Comparison of ENCODE assay signal across 12 cellular contexts in genomic region chr4:163251204-163251603, GRCh38.
DNase-seq lines count a peak whose midpoint lies in the region; ATAC-seq and TF ChIP-seq lines count a peak whose summit lies in the region.
"Had no signal": no experiment of that assay in that cellular context is flagged by ENCODE, and none has a peak within 500 bp of the region (broad histone marks: within the 10 kb centered on the region; RNA-seq: fewer than 3 reads in every experiment).

No MANE protein-coding gene starts in this region.

- no peak overlapping the region for H3K4me3 ChIP-seq in GM12864 (ENCODE audit: low read depth, low read length)
- no peak overlapping the region for H3K4me3 ChIP-seq in mesenchymal stem cell (ENCODE audit: insufficient read depth in 1 of 2, low read depth in 1 of 2, low read length in 2 of 2)
- H3K4me3 ChIP-seq: dorsolateral prefrontal cortex had no signal

- H3K27me3 ChIP-seq in mesenchymal stem cell (ENCODE audit: control insufficient read depth in 1 of 2, insufficient read depth in 1 of 2, low read length in 2 of 2), result no peaks in the 10 kb centered on the region

- no peak overlapping the region for H3K9ac ChIP-seq in mesenchymal stem cell (ENCODE audit: low read length)

- no peak overlapping the region for H3K18ac ChIP-seq in mesenchymal stem cell (ENCODE audit: low read depth in 1 of 2, low read length in 2 of 2)

- peak; percentile 80 for ATAC-seq in SK-N-SH treated with all-trans-retinoic acid at 6 μM for 48 hours
- ATAC-seq: activated naive CD8-positive, alpha-beta T cell treated with anti-CD3 and anti-CD28 coated beads, Interleukin-2, amount 50 U/mL, for 24 hours; left colon; stimulated activated naive B cell treated with anti-CD40 and anti-IgM and Interleukin-4, amounts not matched to agents 10 μg/mL and 1 μg/mL and 100 μg/mL, for 72 hours had no signal

- H2BK120ac ChIP-seq in mesenchymal stem cell (ENCODE audit: low read depth, low read length), result no peak overlapping the region

- H3K4ac ChIP-seq in mesenchymal stem cell (ENCODE audit: low read depth in 1 of 2, low read length in 2 of 2), result no peak overlapping the region

- no peak overlapping the region for H3K14ac ChIP-seq in mesenchymal stem cell (ENCODE audit: low read length in 2 of 2)

- H3K36me3 ChIP-seq in mesenchymal stem cell (ENCODE audit: control insufficient read depth in 1 of 2, insufficient read depth in 2 of 2, low read depth in 1 of 2, low read length in 2 of 2), result no peaks in the 10 kb centered on the region

- in situ Hi-C loops in KBM-7 (cut with MboI; ENCODE audit: low pct_unique_long_range_greater_than_20kb, low sequenced_read_pairs), result no loop called here

- no peak overlapping the region for H4K8ac ChIP-seq in mesenchymal stem cell (ENCODE audit: low read length)

- no peak overlapping the region for H2BK5ac ChIP-seq in mesenchymal stem cell (ENCODE audit: low read depth, low read length, poor library complexity, severe bottlenecking)

- H3K79me1 ChIP-seq in mesenchymal stem cell (replicated peaks; ENCODE audit: low read length, poor library complexity, severe bottlenecking), result no peaks in the 10 kb centered on the region

- no peak overlapping the region for H2BK15ac ChIP-seq in mesenchymal stem cell (ENCODE audit: low read depth, poor library complexity, severe bottlenecking)

- no peak overlapping the region for H3K23ac ChIP-seq in mesenchymal stem cell (ENCODE audit: low read length in 2 of 2)

- 82% methylated on average over 1 of the region's 2 CpGs for WGBS in mesenchymal stem cell

- H3K27ac ChIP-seq in mesenchymal stem cell (ENCODE audit: low read length, poor library complexity, severe bottlenecking), result no peak overlapping the region
- H3K27ac ChIP-seq: dorsolateral prefrontal cortex had no signal

- H2BK12ac ChIP-seq in mesenchymal stem cell (ENCODE audit: low read length in 2 of 2), result no peak overlapping the region

- no peaks in the 10 kb centered on the region for H3K9me3 ChIP-seq in mesenchymal stem cell (ENCODE audit: control insufficient read depth, low read length)

- H2AFZ ChIP-seq in mesenchymal stem cell (ENCODE audit: low read depth, low read length), result no peak overlapping the region

- H3K4me1 ChIP-seq in mesenchymal stem cell (ENCODE audit: control insufficient read depth, insufficient read depth, low read depth, low read length), result peaks cover 2% of the 10 kb centered on the region

- no peak overlapping the region for H4K91ac ChIP-seq in mesenchymal stem cell (ENCODE audit: low read length)

- DNase-seq in GM12864 (ENCODE audit: low read depth) (no peak), KBM-7 (peak; percentile 5), myocyte (ENCODE audit: low read depth) (peak; percentile 14), NCI-H2227 (lab: John Stamatoyannopoulos, UW; ENCODE audit: unreplicated experiment) (no peak), dermis blood vessel endothelial cell (no peak), mesenchymal stem cell (no peak)
- DNase-seq: activated naive CD8-positive, alpha-beta T cell treated with anti-CD3 and anti-CD28 coated beads, Interleukin-2, amount 50 U/mL, for 24 hours; dorsolateral prefrontal cortex; left colon; NCI-H1694; stimulated activated naive B cell treated with anti-CD40 and anti-IgM and Interleukin-4, amounts not matched to agents 10 μg/mL and 1 μg/mL and 100 μg/mL, for 72 hours had no signal

- no peak overlapping the region for H3K4me2 ChIP-seq in mesenchymal stem cell (ENCODE audit: low read length, poor library complexity, severe bottlenecking)

- H2AK5ac ChIP-seq in mesenchymal stem cell (ENCODE audit: low read length, severe bottlenecking), result no peak overlapping the region

- peak; percentile 22 for TF ChIP-seq CTCF in GM12864 (IDR thresholded peaks at IDR 0.05; ENCODE audit: low read depth, low read length, missing control alignments)

TF ChIP-seq in SK-N-SH treated with all-trans-retinoic acid at 6 μM for 48 hours, 23 proteins besides CTCF, POLR2A, EP300 and RAD21 (continues in another document):
- TF ChIP-seq GLIS3 (CRISPR knock-in tag; IDR thresholded peaks at IDR 0.05) (no peak), ZNF70 (CRISPR knock-in tag; IDR thresholded peaks at IDR 0.05) (no peak), BACH2 (CRISPR knock-in tag; IDR thresholded peaks at IDR 0.05; ENCODE audit: borderline replicate concordance) (no peak), CSDC2 (CRISPR knock-in tag; IDR thresholded peaks at IDR 0.05) (no peak), ISL1 (CRISPR knock-in tag; IDR thresholded peaks at IDR 0.05) (no peak), CSRNP3 (CRISPR knock-in tag; IDR thresholded peaks at IDR 0.05) (no peak), ZNF8 (CRISPR knock-in tag; IDR thresholded peaks at IDR 0.05) (no peak), ZFP3 (CRISPR knock-in tag; IDR thresholded peaks at IDR 0.05) (no peak), TCF4 (CRISPR knock-in tag; IDR thresholded peaks at IDR 0.05; ENCODE audit: borderline replicate concordance) (no peak), ZC3H10 (CRISPR knock-in tag; IDR thresholded peaks at IDR 0.05) (no peak), ESRRG (CRISPR knock-in tag; IDR thresholded peaks at IDR 0.05) (no peak), PPARA (CRISPR knock-in tag; IDR thresholded peaks at IDR 0.05; ENCODE audit: borderline replicate concordance) (no peak), POU6F1 (CRISPR knock-in tag; IDR thresholded peaks at IDR 0.05; ENCODE audit: borderline replicate concordance, low read depth) (no peak), TOX (CRISPR knock-in tag; IDR thresholded peaks at IDR 0.05; ENCODE audit: borderline replicate concordance) (no peak), PATZ1 (CRISPR knock-in tag; IDR thresholded peaks at IDR 0.05; ENCODE audit: borderline replicate concordance) (no peak), ZNF565 (CRISPR knock-in tag; conservative IDR thresholded peaks at IDR 0.05; ENCODE audit: low read depth) (no peak)
- TF ChIP-seq, protein P1, sequence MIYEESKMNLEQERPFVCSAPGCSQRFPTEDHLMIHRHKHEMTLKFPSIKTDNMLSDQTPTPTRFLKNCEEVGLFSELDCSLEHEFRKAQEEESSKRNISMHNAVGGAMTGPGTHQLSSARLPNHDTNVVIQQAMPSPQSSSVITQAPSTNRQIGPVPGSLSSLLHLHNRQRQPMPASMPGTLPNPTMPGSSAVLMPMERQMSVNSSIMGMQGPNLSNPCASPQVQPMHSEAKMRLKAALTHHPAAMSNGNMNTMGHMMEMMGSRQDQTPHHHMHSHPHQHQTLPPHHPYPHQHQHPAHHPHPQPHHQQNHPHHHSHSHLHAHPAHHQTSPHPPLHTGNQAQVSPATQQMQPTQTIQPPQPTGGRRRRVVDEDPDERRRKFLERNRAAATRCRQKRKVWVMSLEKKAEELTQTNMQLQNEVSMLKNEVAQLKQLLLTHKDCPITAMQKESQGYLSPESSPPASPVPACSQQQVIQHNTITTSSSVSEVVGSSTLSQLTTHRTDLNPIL (CRISPR knock-in tag; IDR thresholded peaks at IDR 0.05; ENCODE audit: low read depth), result no peak

Comparison
In these comparisons a context has a peak if more than half of its experiments do, and no peak if none do; other contexts are left out.
1. DNase-seq: peak in KBM-7 (single experiment) and myocyte (single experiment); none in GM12864 (single experiment), NCI-H2227 (single experiment), dermis blood vessel endothelial cell (single experiment) and mesenchymal stem cell (single experiment).